14 cellular contexts compared by ENCODE assay signal in genomic region chr14:91155626-91156089, GRCh38. TPM values are rescaled to one million over a fixed set of nuclear protein-coding genes. Genes with fewer than 3 reads are reported as not detected.
DNase-seq lines count a peak whose midpoint lies in the region; ATAC-seq, FAIRE-seq and TF ChIP-seq lines count a peak whose summit lies in the region.
"Had no signal": no experiment of that assay in that cellular context is flagged by ENCODE, and none has a peak within 500 bp of the region (broad histone marks: within the 10 kb centered on the region; RNA-seq: fewer than 3 reads in every experiment).

No MANE protein-coding gene starts in this region.

- H2BK5ac ChIP-seq in H1 (ENCODE audit: low read depth, low read length): no peak overlapping the region

- no peaks in the 10 kb centered on the region for H3K9me3 ChIP-seq in H1 (ENCODE audit: insufficient read depth in 2 of 2, low read depth in 1 of 2, low read length in 1 of 2)
- no peaks in the 10 kb centered on the region for H3K9me3 ChIP-seq in sigmoid colon

- no peak overlapping the region for H3K27ac ChIP-seq in H1 (ENCODE audit: low read depth, low read length)
- peak overlapping the region; percentile 61 to 81 (median 78) for H3K27ac ChIP-seq in sigmoid colon
- H3K27ac ChIP-seq: skin epidermis had no signal

- H2BK20ac ChIP-seq in H1 (ENCODE audit: low read length): no peak overlapping the region

- no peak overlapping the region for H3K18ac ChIP-seq in H1 (ENCODE audit: extremely low read depth, low read length)

- H3K27me3 ChIP-seq in H1 (replicated peaks in 1 of 4; ENCODE audit: control insufficient read depth in 3 of 4, extremely low read depth in 1 of 4, insufficient read depth in 3 of 4, low read length in 3 of 4) (no peaks in the 10 kb centered on the region), sigmoid colon (no peaks in the 10 kb centered on the region)

- H2BK15ac ChIP-seq in H1 (ENCODE audit: low read length): no peak overlapping the region

- no peak overlapping the region for H3K27ac Mint-ChIP-seq in activated CD4-positive, alpha-beta T cell treated with anti-CD3 and anti-CD28 coated beads for 36 hours
- H3K27ac Mint-ChIP-seq in activated CD4-positive, alpha-beta T cell treated with anti-CD3 and anti-CD28 coated beads, Interleukin-2, amount 10 ng/mL, durations not matched to agents 24 days and 14 days: no peak overlapping the region
- H3K27ac Mint-ChIP-seq: activated naive CD4-positive, alpha-beta T cell treated with anti-CD3 and anti-CD28 coated beads, Interleukin-2, amount 50 U/mL, for 24 hours had no signal

- H3K27me3 Mint-ChIP-seq in activated CD4-positive, alpha-beta T cell treated with anti-CD3 and anti-CD28 coated beads for 36 hours: no peaks in the 10 kb centered on the region
- no peaks in the 10 kb centered on the region for H3K27me3 Mint-ChIP-seq in activated CD4-positive, alpha-beta T cell treated with anti-CD3 and anti-CD28 coated beads, Interleukin-2, amount 10 ng/mL, durations not matched to agents 24 days and 14 days
- H3K27me3 Mint-ChIP-seq: activated naive CD4-positive, alpha-beta T cell treated with anti-CD3 and anti-CD28 coated beads, Interleukin-2, amount 50 U/mL, for 24 hours; naive B cell had no signal

- no peaks in the 10 kb centered on the region for H4K20me1 ChIP-seq in H1 (replicated peaks in 1 of 2; ENCODE audit: control insufficient read depth in 1 of 2, insufficient read depth in 2 of 2, low read length in 2 of 2)

- TF ChIP-seq RAD21 in H1 (IDR thresholded peaks at IDR 0.05 in 1 of 2, conservative IDR thresholded peaks at IDR 0.05 in 1 of 2; ENCODE audit: low read depth in 2 of 2, low read length in 2 of 2): no peak

- no peaks in the 10 kb centered on the region for H3K79me2 ChIP-seq in H1 (ENCODE audit: control insufficient read depth in 1 of 2, insufficient read depth in 2 of 2, low read length in 2 of 2)

- H3K36me3 Mint-ChIP-seq in activated CD4-positive, alpha-beta T cell treated with anti-CD3 and anti-CD28 coated beads for 36 hours (ENCODE audit: low read depth): peaks cover 17% of the 10 kb centered on the region
- H3K36me3 Mint-ChIP-seq in activated CD4-positive, alpha-beta T cell treated with anti-CD3 and anti-CD28 coated beads, Interleukin-2, amount 10 ng/mL, durations not matched to agents 24 days and 14 days (ENCODE audit: low read depth): peaks cover 37% of the 10 kb centered on the region

- no peaks in the 10 kb centered on the region for H3K9me3 Mint-ChIP-seq in activated CD4-positive, alpha-beta T cell treated with anti-CD3 and anti-CD28 coated beads for 36 hours (ENCODE audit: low read depth)
- H3K9me3 Mint-ChIP-seq in activated CD4-positive, alpha-beta T cell treated with anti-CD3 and anti-CD28 coated beads, Interleukin-2, amount 10 ng/mL, durations not matched to agents 24 days and 14 days: no peaks in the 10 kb centered on the region
- H3K9me3 Mint-ChIP-seq: activated naive CD4-positive, alpha-beta T cell treated with anti-CD3 and anti-CD28 coated beads, Interleukin-2, amount 50 U/mL, for 24 hours; naive B cell had no signal

- H3K4me3 ChIP-seq in LNCaP clone FGC (ENCODE audit: low read depth, low read length) (no peak overlapping the region), H1 (ENCODE audit: extremely low read depth in 1 of 4, insufficient read depth in 2 of 4, low read depth in 3 of 4, low read length in 4 of 4) (no peak overlapping the region), sigmoid colon (no peak overlapping the region)
- H3K4me3 ChIP-seq: skin epidermis had no signal

- no peak overlapping the region for H4K91ac ChIP-seq in H1 (replicated peaks; ENCODE audit: insufficient read length, low read length)

- no peak overlapping the region for H2BK12ac ChIP-seq in H1 (ENCODE audit: low read depth, low read length)

- no peak overlapping the region for H3K23ac ChIP-seq in H1 (ENCODE audit: insufficient read length)

- TF ChIP-seq CTCF in LNCaP clone FGC (IDR thresholded peaks at IDR 0.05; ENCODE audit: control insufficient read depth, extremely low read depth, insufficient read depth) (peak; percentile 6; the same call in 1 of the 2 replicates), H1 (IDR thresholded peaks at IDR 0.05; ENCODE audit: control extremely low read depth in 1 of 3, insufficient read depth in 1 of 3, low read depth in 1 of 3, low read length in 3 of 3) (peak in 2 of 3 experiments; percentile 1 to 24; a peak in 2 of 4 replicates), sigmoid colon (IDR thresholded peaks at IDR 0.05) (no peak)

- H2BK120ac ChIP-seq in H1 (replicated peaks; ENCODE audit: low read depth, low read length): no peak overlapping the region

- CTCF ChIA-PET in activated CD4-positive, alpha-beta T cell treated with anti-CD3 and anti-CD28 coated beads for 36 hours (lab: Charles Lee): interaction anchor here (0.9 to 2.5 kb wide), 3 partner anchors 13 to 22 kb away, joined by 3 to 7 read pairs (median 3); no protein-coding TSS in a partner anchor
- CTCF ChIA-PET in H1 (lab: Charles Lee; ENCODE audit: partially characterized antibody): interaction anchor here (0.9 to 1.5 kb wide), 3 partner anchors 11 to 360 kb away, joined by 3 read pairs; no protein-coding TSS in a partner anchor

- no peak for FAIRE-seq in H1 (lab: Jason Lieb, UNC)
- FAIRE-seq in HTR-8/SVneo (lab: Jason Lieb, UNC): no peak
- FAIRE-seq: endometrium had no signal

- peaks cover 4% of the 10 kb centered on the region; the same call in 1 of the 2 replicates for H3K23me2 ChIP-seq in H1 (ENCODE audit: low read depth, low read length)

- peaks cover 8% of the 10 kb centered on the region for H3K4me1 Mint-ChIP-seq in activated CD4-positive, alpha-beta T cell treated with anti-CD3 and anti-CD28 coated beads for 36 hours
- H3K4me1 Mint-ChIP-seq in activated CD4-positive, alpha-beta T cell treated with anti-CD3 and anti-CD28 coated beads, Interleukin-2, amount 10 ng/mL, durations not matched to agents 24 days and 14 days: peaks cover 12% of the 10 kb centered on the region

- no peak overlapping the region for H4K5ac ChIP-seq in H1 (ENCODE audit: insufficient read length, low read depth, low read length)

- intact Hi-C loops in activated CD4-positive, alpha-beta T cell treated with anti-CD3 and anti-CD28 coated beads for 36 hours (cut with DNase I, micrococcal nuclease): no loop called here
- intact Hi-C loops in activated CD4-positive, alpha-beta T cell treated with anti-CD3 and anti-CD28 coated beads, Interleukin-2, amount 10 ng/mL, durations not matched to agents 24 days and 14 days (cut with micrococcal nuclease): no loop called here
- intact Hi-C loops in sigmoid colon (cut with DNase I): no loop called here

- no peak overlapping the region for H3K4ac ChIP-seq in H1 (replicated peaks; ENCODE audit: insufficient read length, low read depth, low read length)

- ATAC-seq in activated CD4-positive, alpha-beta T cell treated with anti-CD3 and anti-CD28 coated beads for 36 hours: no peak
- ATAC-seq: SK-N-SH treated with all-trans-retinoic acid at 6 μM for 48 hours had no signal

- no peaks in the 10 kb centered on the region for H3K79me1 ChIP-seq in H1 (ENCODE audit: low read depth, low read length)

- H3K36me3 ChIP-seq in H1 (ENCODE audit: control insufficient read depth in 2 of 4, insufficient read depth in 4 of 4, low read length in 3 of 4) (peaks cover 2 to 25% (median 4%) of the 10 kb centered on the region in 4 experiments; a peak in 6 of 8 replicates), sigmoid colon (peaks cover under 1 to 32% (median 14%) of the 10 kb centered on the region in 4 donors)

- TF ChIP-seq POLR2A in H1 (IDR thresholded peaks at IDR 0.05; ENCODE audit: control extremely low read depth in 1 of 2, low read depth in 2 of 2, low read length in 2 of 2) (no peak), sigmoid colon (IDR thresholded peaks at IDR 0.05) (no peak)

- WGBS in H1 (ENCODE audit: extremely low coverage in 1 of 2, insufficient coverage in 1 of 2, insufficient read length in 1 of 2, insufficient replicate concordance in 2 of 2, low coverage in 1 of 2, low lambda C conversion rate in 2 of 2, missing lambda C conversion rate in 1 of 2), 2 experiments: 89% methylated on average over 4 of the region's 4 CpGs; no CpG with 5 or more reads in 1 of the 2 experiments
- WGBS in sigmoid colon, 2 donors: 63 to 94% methylated on average over 4 of the region's 4 CpGs

- H3K9ac ChIP-seq in H1 (replicated peaks in 1 of 4; ENCODE audit: extremely low read depth in 1 of 4, low read depth in 3 of 4, low read length in 3 of 4): no peak overlapping the region; a peak in 1 of 7 replicates

- H3K4me3 Mint-ChIP-seq in activated CD4-positive, alpha-beta T cell treated with anti-CD3 and anti-CD28 coated beads for 36 hours: no peak overlapping the region
- H3K4me3 Mint-ChIP-seq in activated CD4-positive, alpha-beta T cell treated with anti-CD3 and anti-CD28 coated beads, Interleukin-2, amount 10 ng/mL, durations not matched to agents 24 days and 14 days: no peak overlapping the region
- H3K4me3 Mint-ChIP-seq: activated naive CD4-positive, alpha-beta T cell treated with anti-CD3 and anti-CD28 coated beads, Interleukin-2, amount 50 U/mL, for 24 hours had no signal

- H2AFZ ChIP-seq in H1 (ENCODE audit: low read length): no peak overlapping the region

- H3K4me1 ChIP-seq in H1 (replicated peaks in 1 of 4; ENCODE audit: control insufficient read depth in 3 of 4, insufficient read depth in 4 of 4, low read length in 3 of 4) (no peaks in the 10 kb centered on the region), sigmoid colon (peaks cover 0 to 35% (median 25%) of the 10 kb centered on the region in 4 donors)

- no peak for TF ChIP-seq EP300 in H1 (IDR thresholded peaks at IDR 0.05; ENCODE audit: borderline replicate concordance in 1 of 2, low read depth in 2 of 2, low read length in 2 of 2)
- TF ChIP-seq EP300 in sigmoid colon (IDR thresholded peaks at IDR 0.05): no peak

- H2AK5ac ChIP-seq in H1 (ENCODE audit: low read depth, low read length): no peak overlapping the region

- no peak overlapping the region for H3K56ac ChIP-seq in H1 (replicated peaks; ENCODE audit: insufficient read length, low read depth, low read length)

- DNase-seq in activated CD4-positive, alpha-beta T cell treated with anti-CD3 and anti-CD28 coated beads for 36 hours: peak; percentile 31
- no peak for DNase-seq in activated CD4-positive, alpha-beta T cell treated with anti-CD3 and anti-CD28 coated beads, Interleukin-2, amount 10 ng/mL, durations not matched to agents 24 days and 14 days
- no peak for DNase-seq in LNCaP clone FGC (ENCODE audit: low read depth)
- DNase-seq in H1 (ENCODE audit: low read depth in 1 of 2, low spot score in 2 of 2): no peak
- DNase-seq in sigmoid colon: no peak
- no peak for DNase-seq in HTR-8/SVneo (ENCODE audit: insufficient read length, low spot score)
- DNase-seq in HPDE6-E6E7 (ENCODE audit: extremely low spot score): no peak
- no peak for DNase-seq in pons (ENCODE audit: low spot score)
- DNase-seq: MM.1S, naive B cell had no signal

- no peak overlapping the region for H3K4me2 ChIP-seq in H1 (ENCODE audit: insufficient read depth in 1 of 2, low read depth in 2 of 2, low read length in 2 of 2)

- H4K8ac ChIP-seq in H1 (ENCODE audit: extremely low read depth, insufficient read depth, low read length): no peak overlapping the region

- no peak overlapping the region for H3K14ac ChIP-seq in H1 (ENCODE audit: insufficient read length)

- POLR2A ChIA-PET in activated CD4-positive, alpha-beta T cell treated with anti-CD3 and anti-CD28 coated beads for 36 hours (lab: Charles Lee): interaction anchor here (0.6 kb wide), 1 partner anchor 42 kb away, joined by 3 read pairs; no protein-coding TSS in a partner anchor
- POLR2A ChIA-PET in H1 (lab: Charles Lee; ENCODE audit: partially characterized antibody): interaction anchor here (0.6 kb wide), 1 partner anchor 26 kb away, joined by 4 read pairs; no protein-coding TSS in a partner anchor

RNA-seq across cellular contexts. Expression of gene DGLUCY, which starts 41.8 kb away (rescaled TPM):
- 10 to 100 TPM; 46.3 to 55.2 TPM for total RNA-seq in activated CD4-positive, alpha-beta T cell treated with anti-CD3 and anti-CD28 coated beads for 36 hours
- total RNA-seq in activated CD4-positive, alpha-beta T cell treated with anti-CD3 and anti-CD28 coated beads, Interleukin-2, amount 10 ng/mL, durations not matched to agents 24 days and 14 days: 28.1 and 30.1 TPM in 2 replicates
- 27.7 and 31.8 TPM in 2 replicates for total RNA-seq in H1 (2021; fragmentation: NEBNext Ultra II Directional; extraction: Animal tissue kit (Norgen Biotek cat#: 25700))
- polyA plus RNA-seq in H1 (2011; rRNA removed): 24.6 and 24.9 TPM in 2 replicates
- 32.1 TPM for polyA plus RNA-seq in H1 (2011; cell fraction: cytosol; rRNA removed)
- 84.2 TPM for polyA plus RNA-seq in H1 (2011; cell fraction: nucleus; rRNA removed)
- polyA plus RNA-seq in H1 (2012, experiment 1 of 2): 24.5 to 36.7 TPM (median 30.5 TPM) in 4 replicates
- 22.5 TPM for polyA plus RNA-seq in H1 (2012, experiment 2 of 2)
- polyA plus RNA-seq in H1 (2013, experiment 1 of 2): 28.4 TPM
- polyA plus RNA-seq in H1 (2013, experiment 2 of 2): 25.3 TPM
- 51.0 and 58.0 TPM in 2 replicates for polyA minus RNA-seq in H1 (2011; rRNA and poly(A)+ RNA removed)
- 31.0 TPM for polyA minus RNA-seq in H1 (2011; cell fraction: cytosol; rRNA and poly(A)+ RNA removed)
- polyA minus RNA-seq in H1 (2011; cell fraction: nucleus; rRNA and poly(A)+ RNA removed): 60.7 TPM
- 10 to 100 TPM; 44.4 to 99.4 (median 68.0) TPM for total RNA-seq in sigmoid colon
- 10 to 100 TPM; 14.4 to 49.8 (median 16.2) TPM for polyA plus RNA-seq in sigmoid colon

Comparison
In these comparisons a context has a peak if more than half of its experiments do, and no peak if none do; other contexts are left out.
1. CTCF ChIP-seq: peak in LNCaP clone FGC (single experiment) and H1 (2 of 3); none in sigmoid colon (0 of 4).